8 cellular contexts compared by ENCODE assay signal in the genomic region with DNA sequence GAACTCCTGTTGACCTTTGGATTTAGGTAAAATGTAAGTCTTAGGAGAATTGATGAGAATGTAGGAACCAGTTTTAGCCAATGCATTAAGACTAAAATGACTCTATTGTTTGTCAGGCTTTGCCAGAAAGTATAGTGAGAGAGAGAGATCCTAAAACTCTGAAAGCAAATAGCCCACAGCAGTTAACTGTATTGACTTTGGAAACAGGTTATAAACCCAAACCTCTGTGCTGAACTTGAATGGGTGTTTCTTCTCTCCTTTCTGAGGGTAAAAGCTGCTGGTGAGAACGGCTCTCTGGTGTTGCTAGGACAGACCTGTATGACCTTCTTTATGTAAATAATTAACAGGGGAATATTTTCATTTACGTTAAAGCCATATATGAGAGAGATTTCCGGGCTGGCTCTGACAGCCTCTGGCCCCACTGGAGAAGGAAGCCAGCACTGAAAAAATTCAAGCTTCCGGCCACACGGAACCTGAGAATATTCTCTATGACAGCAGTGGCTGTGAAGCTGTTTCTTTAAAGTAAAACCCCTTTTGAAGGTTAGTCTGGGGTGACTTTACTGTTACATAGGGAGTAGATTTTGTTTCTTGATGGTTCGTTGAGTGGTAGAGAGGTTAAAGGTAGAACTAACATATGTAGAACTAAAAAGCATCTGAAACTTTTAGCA.
DNase-seq lines count a peak whose midpoint lies in the region; ATAC-seq and TF ChIP-seq lines count a peak whose summit lies in the region.

No MANE protein-coding gene starts in this region.

- H3K9me3 Mint-ChIP-seq in activated CD4-positive, alpha-beta T cell treated with anti-CD3 and anti-CD28 coated beads for 36 hours (ENCODE audit: low read depth): peaks cover 2% of the 10 kb centered on the region
- no peaks in the 10 kb centered on the region for H3K9me3 Mint-ChIP-seq in stimulated activated naive CD8-positive, alpha-beta T cell treated with anti-CD3 and anti-CD28 coated beads, Interleukin-15, Interleukin-2, amounts not matched to agents 100 ng/mL and 50 ng/mL, for 24 hours

- no peak for DNase-seq in activated CD4-positive, alpha-beta T cell treated with anti-CD3 and anti-CD28 coated beads for 36 hours
- no peak for DNase-seq in activated CD4-positive, alpha-beta T cell treated with anti-CD3 and anti-CD28 coated beads for 48 hours
- no peak for DNase-seq in Panc1 (ENCODE audit: low read depth, low spot score)
- no peak for DNase-seq in SKM-1 treated with dmso at 0.1 percent for 144 hours (lab: John Stamatoyannopoulos, UW; ENCODE audit: unreplicated experiment)
- no peak for DNase-seq in mesenteric fat pad (ENCODE audit: low spot score)

- H3K27me3 Mint-ChIP-seq in activated CD4-positive, alpha-beta T cell treated with anti-CD3 and anti-CD28 coated beads for 36 hours: no peaks in the 10 kb centered on the region
- H3K27me3 Mint-ChIP-seq in stimulated activated naive CD8-positive, alpha-beta T cell treated with anti-CD3 and anti-CD28 coated beads, Interleukin-15, Interleukin-2, amounts not matched to agents 100 ng/mL and 50 ng/mL, for 24 hours: no peaks in the 10 kb centered on the region

- H3K9me3 ChIP-seq in Panc1 (ENCODE audit: control insufficient read depth, insufficient read depth, low read depth, low read length): no peaks in the 10 kb centered on the region
- H3K9me3 ChIP-seq in endocrine pancreas (ENCODE audit: control insufficient read depth, low read length): no peaks in the 10 kb centered on the region

- H3K27me3 ChIP-seq in Panc1 (ENCODE audit: control insufficient read depth, insufficient read depth, low read length) (no peaks in the 10 kb centered on the region), endocrine pancreas (ENCODE audit: control insufficient read depth, insufficient read depth, low read length) (no peaks in the 10 kb centered on the region)

- BruUV-seq in Panc1 (replicated peaks; lab: Mats Ljungman, UMichigan): no TSS peak

- H3K4me3 ChIP-seq in Panc1 (ENCODE audit: low read depth in 2 of 2, low read length in 2 of 2) (peak overlapping the region in 1 of 2 experiments; percentile 10; a peak in 2 of 4 replicates), endocrine pancreas (ENCODE audit: control insufficient read depth, insufficient read depth, low read length) (peak overlapping the region; percentile 11)

- no peak for TF ChIP-seq CTCF in Panc1 (IDR thresholded peaks at IDR 0.05)

- peaks cover 93% of the 10 kb centered on the region for H3K4me1 Mint-ChIP-seq in activated CD4-positive, alpha-beta T cell treated with anti-CD3 and anti-CD28 coated beads for 36 hours
- H3K4me1 Mint-ChIP-seq in stimulated activated naive CD8-positive, alpha-beta T cell treated with anti-CD3 and anti-CD28 coated beads, Interleukin-15, Interleukin-2, amounts not matched to agents 100 ng/mL and 50 ng/mL, for 24 hours (ENCODE audit: low read depth): peaks cover 97% of the 10 kb centered on the region

- ATAC-seq in activated CD4-positive, alpha-beta T cell treated with anti-CD3 and anti-CD28 coated beads for 36 hours: peak; percentile 43
- ATAC-seq in HG02885 (IDR thresholded peaks at IDR 0.05; ENCODE audit: poor library complexity, unreplicated experiment) (peak; percentile 76), Panc1 (peak; percentile 57)

- no peak overlapping the region for H3K9ac ChIP-seq in endocrine pancreas (ENCODE audit: control insufficient read depth, insufficient read depth, low read length)

- CTCF ChIA-PET in activated CD4-positive, alpha-beta T cell treated with anti-CD3 and anti-CD28 coated beads for 36 hours (lab: Charles Lee): interaction anchor here (0.7 to 2.0 kb wide), 10 partner anchors 9 to 473 kb away, joined by 3 to 5 read pairs (median 4); no protein-coding TSS in a partner anchor
- CTCF ChIA-PET in Panc1 (lab: Charles Lee): no interaction called here

- H3K4me1 ChIP-seq in Panc1 (ENCODE audit: control insufficient read depth, insufficient read depth, low read length) (peaks cover 68% of the 10 kb centered on the region), endocrine pancreas (ENCODE audit: control insufficient read depth, insufficient read depth, low read length) (peaks cover 10% of the 10 kb centered on the region)

- in situ Hi-C loops in Panc1 (cut with HindIII; ENCODE audit: low pct_unique_long_range_greater_than_20kb, low sequenced_read_pairs): no loop called here

- intact Hi-C loops in activated CD4-positive, alpha-beta T cell treated with anti-CD3 and anti-CD28 coated beads for 36 hours (cut with DNase I, micrococcal nuclease): loop anchor here (1.0 to 10.0 kb wide), 3 partner anchors 9 to 1035 kb away; a partner anchor contains a TSS
- intact Hi-C loops in Panc1 (cut with micrococcal nuclease; ENCODE audit: unreplicated experiment): no loop called here

- peak overlapping the region; percentile 93 for H3K27ac Mint-ChIP-seq in activated CD4-positive, alpha-beta T cell treated with anti-CD3 and anti-CD28 coated beads for 36 hours
- peak overlapping the region; percentile 91 for H3K27ac Mint-ChIP-seq in stimulated activated naive CD8-positive, alpha-beta T cell treated with anti-CD3 and anti-CD28 coated beads, Interleukin-15, Interleukin-2, amounts not matched to agents 100 ng/mL and 50 ng/mL, for 24 hours

- H3K36me3 Mint-ChIP-seq in activated CD4-positive, alpha-beta T cell treated with anti-CD3 and anti-CD28 coated beads for 36 hours (ENCODE audit: low read depth): peaks cover 14% of the 10 kb centered on the region
- peaks cover 8% of the 10 kb centered on the region for H3K36me3 Mint-ChIP-seq in stimulated activated naive CD8-positive, alpha-beta T cell treated with anti-CD3 and anti-CD28 coated beads, Interleukin-15, Interleukin-2, amounts not matched to agents 100 ng/mL and 50 ng/mL, for 24 hours (ENCODE audit: low read depth)

- peak overlapping the region; percentile 68 for H3K27ac ChIP-seq in Panc1 (ENCODE audit: low read length)

- POLR2A ChIA-PET in activated CD4-positive, alpha-beta T cell treated with anti-CD3 and anti-CD28 coated beads for 36 hours (lab: Charles Lee): interaction anchor here (0.6 to 1.6 kb wide), 3 partner anchors 18 to 581 kb away, joined by 3 to 4 read pairs (median 4); no protein-coding TSS in a partner anchor
- POLR2A ChIA-PET in Panc1 (lab: Charles Lee): no interaction called here

- peak overlapping the region; percentile 62 for H3K4me3 Mint-ChIP-seq in activated CD4-positive, alpha-beta T cell treated with anti-CD3 and anti-CD28 coated beads for 36 hours
- H3K4me3 Mint-ChIP-seq in stimulated activated naive CD8-positive, alpha-beta T cell treated with anti-CD3 and anti-CD28 coated beads, Interleukin-15, Interleukin-2, amounts not matched to agents 100 ng/mL and 50 ng/mL, for 24 hours: peak overlapping the region; percentile 68

- H3K36me3 ChIP-seq in Panc1 (ENCODE audit: control insufficient read depth, insufficient read depth, low read length): no peaks in the 10 kb centered on the region
- no peaks in the 10 kb centered on the region for H3K36me3 ChIP-seq in endocrine pancreas (ENCODE audit: control insufficient read depth, insufficient read depth, low read length)
